Comparison of ENCODE assay signal across 1 cellular context in genomic region chr1:166875734-166876539, GRCh38.
TF ChIP-seq lines count a peak whose summit lies in the region.

Gene TADA1 (minus strand): TSS chr1:166876264. CDS start chr1:166876233, 31 bp downstream.

TF ChIP-seq in WTC11, 78 proteins besides CTCF, POLR2A, EP300 and RAD21 (continued from another document and continues in another):
- TF ChIP-seq FOXP4 (CRISPR knock-in tag; IDR thresholded peaks at IDR 0.05): 0 out of 2 replicates have a peak, but pooled peaks have one; percentile 26
- no peak for TF ChIP-seq EMX1 (CRISPR knock-in tag; IDR thresholded peaks at IDR 0.05)
- TF ChIP-seq ZNF138 (CRISPR knock-in tag; conservative IDR thresholded peaks at IDR 0.05): no peak
- TF ChIP-seq CDX4 (CRISPR knock-in tag; IDR thresholded peaks at IDR 0.05; ENCODE audit: borderline replicate concordance): no peak
- TF ChIP-seq GABPB1 (CRISPR knock-in tag; IDR thresholded peaks at IDR 0.05): peak; percentile 37; the same call in 1 of the 2 replicates
- TF ChIP-seq ZSCAN18 (CRISPR knock-in tag; IDR thresholded peaks at IDR 0.05): no peak
- no peak for TF ChIP-seq PRDM15 (CRISPR knock-in tag; IDR thresholded peaks at IDR 0.05)
- no peak for TF ChIP-seq TCF7 (CRISPR knock-in tag; IDR thresholded peaks at IDR 0.05; ENCODE audit: low read depth)
- TF ChIP-seq USF1 (CRISPR knock-in tag; IDR thresholded peaks at IDR 0.05): peak; percentile 96
- no peak for TF ChIP-seq ZNF317 (CRISPR knock-in tag; IDR thresholded peaks at IDR 0.05; ENCODE audit: borderline replicate concordance, low read depth)
- TF ChIP-seq ZNF121 (CRISPR knock-in tag; IDR thresholded peaks at IDR 0.05): no peak
- peak; percentile 75 for TF ChIP-seq SP1 (CRISPR knock-in tag; conservative IDR thresholded peaks at IDR 0.05)
- no peak for TF ChIP-seq ZNF416 (CRISPR knock-in tag; IDR thresholded peaks at IDR 0.05)
- TF ChIP-seq TP53 (CRISPR knock-in tag; IDR thresholded peaks at IDR 0.05): no peak
- no peak for TF ChIP-seq ZNF219 (CRISPR knock-in tag; IDR thresholded peaks at IDR 0.05; ENCODE audit: borderline replicate concordance)
- peak; percentile 53; the same call in 1 of the 2 replicates for TF ChIP-seq NFE2L1 (CRISPR knock-in tag; IDR thresholded peaks at IDR 0.05)
- TF ChIP-seq ATF2 (CRISPR knock-in tag; IDR thresholded peaks at IDR 0.05; ENCODE audit: borderline replicate concordance, low read depth): no peak
- peak; percentile 98 for TF ChIP-seq USF2 (CRISPR knock-in tag; IDR thresholded peaks at IDR 0.05)
- no peak for TF ChIP-seq GTF2I (CRISPR knock-in tag; conservative IDR thresholded peaks at IDR 0.05)
- TF ChIP-seq E2F4 (CRISPR knock-in tag; IDR thresholded peaks at IDR 0.05; ENCODE audit: borderline replicate concordance, low read depth): no peak
- peak; percentile 72; the same call in 1 of the 2 replicates for TF ChIP-seq MAX (CRISPR knock-in tag; IDR thresholded peaks at IDR 0.05)
- TF ChIP-seq ZNF396 (CRISPR knock-in tag; IDR thresholded peaks at IDR 0.05; ENCODE audit: borderline replicate concordance): no peak
- TF ChIP-seq HMGXB4 (CRISPR knock-in tag; IDR thresholded peaks at IDR 0.05): peak; percentile 97
- TF ChIP-seq TEAD1 (CRISPR knock-in tag; IDR thresholded peaks at IDR 0.05): peak; percentile 60; the same call in 1 of the 2 replicates
- no peak for TF ChIP-seq ZNF263 (CRISPR knock-in tag; IDR thresholded peaks at IDR 0.05; ENCODE audit: low read depth)
- TF ChIP-seq GRHL2 (CRISPR knock-in tag; IDR thresholded peaks at IDR 0.05; ENCODE audit: insufficient replicate concordance, severe bottlenecking): no peak
- TF ChIP-seq E2F5 (CRISPR knock-in tag; IDR thresholded peaks at IDR 0.05): peak; percentile 79; the same call in 1 of the 2 replicates
- no peak for TF ChIP-seq NR2C2 (CRISPR knock-in tag; IDR thresholded peaks at IDR 0.05)
- peak; percentile 41; the same call in 1 of the 2 replicates for TF ChIP-seq JUN (CRISPR knock-in tag; IDR thresholded peaks at IDR 0.05)
- peak; percentile 54 for TF ChIP-seq CREM (CRISPR knock-in tag; IDR thresholded peaks at IDR 0.05)
- no peak for TF ChIP-seq ZBTB43 (CRISPR knock-in tag; IDR thresholded peaks at IDR 0.05)
- TF ChIP-seq ATF1 (CRISPR knock-in tag; IDR thresholded peaks at IDR 0.05): no peak
- TF ChIP-seq OVOL2 (CRISPR knock-in tag; IDR thresholded peaks at IDR 0.05; ENCODE audit: borderline replicate concordance): no peak
- no peak for TF ChIP-seq ZNF281 (CRISPR knock-in tag; IDR thresholded peaks at IDR 0.05)
